ENCODE assay signal across 15 cellular contexts in genomic region chr1:53376742-53377437, GRCh38. TPM values are rescaled to one million over a fixed set of nuclear protein-coding genes. Genes with fewer than 3 reads are reported as not detected.
DNase-seq lines count a peak whose midpoint lies in the region; FAIRE-seq and TF ChIP-seq lines count a peak whose summit lies in the region.
"Had no signal": no experiment of that assay in that cellular context is flagged by ENCODE, and none has a peak within 500 bp of the region (broad histone marks: within the 10 kb centered on the region; RNA-seq: fewer than 3 reads in every experiment).

No MANE protein-coding gene starts in this region.

- no peak overlapping the region for H2AFZ ChIP-seq in H1 (ENCODE audit: low read length)

- WGBS in H1 (ENCODE audit: extremely low coverage in 1 of 2, insufficient coverage in 1 of 2, insufficient read length in 1 of 2, insufficient replicate concordance in 2 of 2, low coverage in 1 of 2, low lambda C conversion rate in 2 of 2, missing lambda C conversion rate in 1 of 2), 2 experiments = 68% methylated on average over 14 of the region's 14 CpGs; no CpG with 5 or more reads in 1 of the 2 experiments

- POLR2A ChIA-PET in H1 (lab: Charles Lee; ENCODE audit: partially characterized antibody) = interaction anchor here (1.1 kb wide), 1 partner anchor 71 kb away, joined by 3 read pairs; no protein-coding TSS in a partner anchor

- H3K9me3 ChIP-seq in H1 (ENCODE audit: insufficient read depth in 2 of 2, low read depth in 1 of 2, low read length in 1 of 2) = no peaks in the 10 kb centered on the region
- H3K9me3 ChIP-seq in tibial artery = no peaks in the 10 kb centered on the region
- no peaks in the 10 kb centered on the region for H3K9me3 ChIP-seq in MG63

- H3K23ac ChIP-seq in H1 (ENCODE audit: insufficient read length) = no peak overlapping the region

- no peak for TF ChIP-seq POLR2A in H1 (IDR thresholded peaks at IDR 0.05; ENCODE audit: control extremely low read depth in 1 of 2, low read depth in 2 of 2, low read length in 2 of 2)

- TF ChIP-seq RAD21 in H1 (IDR thresholded peaks at IDR 0.05 in 1 of 2, conservative IDR thresholded peaks at IDR 0.05 in 1 of 2; ENCODE audit: low read depth in 2 of 2, low read length in 2 of 2) = no peak

- in situ Hi-C loops in GM13977 (cut with MboI; ENCODE audit: low pct_unique_long_range_greater_than_20kb, low sequenced_read_pairs, unreplicated experiment) = no loop called here

- H3K27ac ChIP-seq in H1 (ENCODE audit: low read depth, low read length) (no peak overlapping the region), tibial artery (no peak overlapping the region)
- H3K27ac ChIP-seq: dorsolateral prefrontal cortex had no signal

- H3K79me1 ChIP-seq in H1 (ENCODE audit: low read depth, low read length) = no peaks in the 10 kb centered on the region

- no peak overlapping the region for H3K56ac ChIP-seq in H1 (replicated peaks; ENCODE audit: insufficient read length, low read depth, low read length)

- no peaks in the 10 kb centered on the region for H3K79me2 ChIP-seq in H1 (ENCODE audit: control insufficient read depth in 1 of 2, insufficient read depth in 2 of 2, low read length in 2 of 2)

- no peak overlapping the region for H3K4me3 ChIP-seq in H1 (ENCODE audit: extremely low read depth in 1 of 4, insufficient read depth in 2 of 4, low read depth in 3 of 4, low read length in 4 of 4)
- no peak overlapping the region for H3K4me3 ChIP-seq in tibial artery
- H3K4me3 ChIP-seq in MG63 = no peak overlapping the region
- H3K4me3 ChIP-seq: dorsolateral prefrontal cortex had no signal

- peak overlapping the region; percentile 13; the same call in 1 of the 2 replicates for H2BK15ac ChIP-seq in H1 (ENCODE audit: low read length)

- no peaks in the 10 kb centered on the region for H4K20me1 ChIP-seq in H1 (replicated peaks in 1 of 2; ENCODE audit: control insufficient read depth in 1 of 2, insufficient read depth in 2 of 2, low read length in 2 of 2)

- peaks cover 0 to 6% (median 3%) of the 10 kb centered on the region in 4 experiments; a peak in 3 of 7 replicates for H3K4me1 ChIP-seq in H1 (replicated peaks in 1 of 4; ENCODE audit: control insufficient read depth in 3 of 4, insufficient read depth in 4 of 4, low read length in 3 of 4)
- peaks cover 0 to 6% (median 0%) of the 10 kb centered on the region in 4 donors for H3K4me1 ChIP-seq in tibial artery

- H3K18ac ChIP-seq in H1 (ENCODE audit: extremely low read depth, low read length) = no peak overlapping the region

- no peak for FAIRE-seq in H1 (lab: Jason Lieb, UNC)
- FAIRE-seq: astrocyte had no signal

- no peak for TF ChIP-seq CTCF in H1 (IDR thresholded peaks at IDR 0.05; ENCODE audit: control extremely low read depth in 1 of 3, insufficient read depth in 1 of 3, low read depth in 1 of 3, low read length in 3 of 3)
- no peak for TF ChIP-seq CTCF in tibial artery (IDR thresholded peaks at IDR 0.05)
- TF ChIP-seq CTCF in GM13977 (IDR thresholded peaks at IDR 0.05; ENCODE audit: extremely low read depth, insufficient read depth, missing control alignments) = no peak

- H3K9ac ChIP-seq in H1 (replicated peaks in 1 of 4; ENCODE audit: extremely low read depth in 1 of 4, low read depth in 3 of 4, low read length in 3 of 4) = no peak overlapping the region

- no peak overlapping the region for H3K14ac ChIP-seq in H1 (ENCODE audit: insufficient read length)

- H4K8ac ChIP-seq in H1 (ENCODE audit: extremely low read depth, insufficient read depth, low read length) = no peak overlapping the region

- CTCF ChIA-PET in H1 (lab: Charles Lee; ENCODE audit: partially characterized antibody) = interaction anchor here (0.5 to 2.2 kb wide), 6 partner anchors 15 to 348 kb away, joined by 3 to 8 read pairs (median 4); no protein-coding TSS in a partner anchor

- peak; percentile 33 for DNase-seq in activated effector memory CD4-positive, alpha-beta T cell treated with anti-CD3 and anti-CD28 coated beads, Interleukin-2, amount 50 U/mL, for 16 hours
- DNase-seq in activated effector memory CD4-positive, alpha-beta T cell treated with Interleukin-2 at 50 U/mL for 16 hours = no peak
- DNase-seq in NCI-H345 (lab: John Stamatoyannopoulos, UW) = peak; percentile 55
- peak in 1 of 2 experiments; percentile 53 for DNase-seq in H1 (ENCODE audit: low read depth in 1 of 2, low spot score in 2 of 2)
- peak; percentile 8 to 35 for DNase-seq in tibial artery
- DNase-seq in GM13977 (ENCODE audit: low spot score) = no peak
- DNase-seq in SK-N-DZ (ENCODE audit: low spot score) = no peak
- DNase-seq in MG63 = no peak
- DNase-seq: DMS53; HFFc6; hippocampal formation; Karpas-422; naive thymus-derived CD8-positive, alpha-beta T cell had no signal

- H3K4ac ChIP-seq in H1 (replicated peaks; ENCODE audit: insufficient read length, low read depth, low read length) = no peak overlapping the region

- peaks cover 0 to 3% (median 0%) of the 10 kb centered on the region in 4 experiments; a peak in 2 of 7 replicates for H3K27me3 ChIP-seq in H1 (replicated peaks in 1 of 4; ENCODE audit: control insufficient read depth in 3 of 4, extremely low read depth in 1 of 4, insufficient read depth in 3 of 4, low read length in 3 of 4)
- peaks cover 0 to 19% of the 10 kb centered on the region in 2 donors for H3K27me3 ChIP-seq in tibial artery
- H3K27me3 ChIP-seq in MG63 = no peaks in the 10 kb centered on the region

- no peak overlapping the region for H2BK120ac ChIP-seq in H1 (replicated peaks; ENCODE audit: low read depth, low read length)

- H2BK20ac ChIP-seq in H1 (ENCODE audit: low read length) = peak overlapping the region; percentile 87; the same call in 1 of the 2 replicates

- no peak overlapping the region for H4K91ac ChIP-seq in H1 (replicated peaks; ENCODE audit: insufficient read length, low read length)

- no peak overlapping the region for H3K4me2 ChIP-seq in H1 (ENCODE audit: insufficient read depth in 1 of 2, low read depth in 2 of 2, low read length in 2 of 2)

- no peak overlapping the region for H4K5ac ChIP-seq in H1 (ENCODE audit: insufficient read length, low read depth, low read length)

- intact Hi-C loops in tibial artery (cut with DNase I; ENCODE audit: low total_unique reads) = no loop called here

- H2BK5ac ChIP-seq in H1 (ENCODE audit: low read depth, low read length) = no peak overlapping the region

- no peak overlapping the region for H2AK5ac ChIP-seq in H1 (ENCODE audit: low read depth, low read length)

- no peak for TF ChIP-seq EP300 in H1 (IDR thresholded peaks at IDR 0.05; ENCODE audit: borderline replicate concordance in 1 of 2, low read depth in 2 of 2, low read length in 2 of 2)

- peak overlapping the region; percentile 88; the same call in 1 of the 2 replicates for H2BK12ac ChIP-seq in H1 (ENCODE audit: low read depth, low read length)

- no peaks in the 10 kb centered on the region; the same call in 1 of the 2 replicates for H3K23me2 ChIP-seq in H1 (ENCODE audit: low read depth, low read length)

- H3K36me3 ChIP-seq in H1 (ENCODE audit: control insufficient read depth in 2 of 4, insufficient read depth in 4 of 4, low read length in 3 of 4) = no peaks in the 10 kb centered on the region
- no peaks in the 10 kb centered on the region for H3K36me3 ChIP-seq in tibial artery
- no peaks in the 10 kb centered on the region for H3K36me3 ChIP-seq in MG63

TF ChIP-seq in H1, 55 proteins besides CTCF, POLR2A, EP300 and RAD21:
- TF ChIP-seq RNF2 (IDR thresholded peaks at IDR 0.05; ENCODE audit: borderline replicate concordance, low read depth, low read length, missing control alignments, poor library complexity, severe bottlenecking) (no peak), NANOG (IDR thresholded peaks at IDR 0.05; ENCODE audit: insufficient read depth, low read depth, low read length, poor library complexity, severe bottlenecking) (no peak), CBX5 (IDR thresholded peaks at IDR 0.05; ENCODE audit: low read depth, low read length) (no peak), JUND (IDR thresholded peaks at IDR 0.05; ENCODE audit: low read length) (no peak), RXRA (IDR thresholded peaks at IDR 0.05; ENCODE audit: insufficient read depth, low read depth, low read length) (no peak), TBP (IDR thresholded peaks at IDR 0.05; ENCODE audit: low read depth, low read length) (peak; percentile 21; the same call in 1 of the 2 replicates)

RNA-seq across cellular contexts. Expression of gene LRP8, which starts 49.0 kb away (rescaled TPM):
- 66.4 and 68.1 TPM in 2 replicates for total RNA-seq in H1 (2021; fragmentation: NEBNext Ultra II Directional; extraction: Animal tissue kit (Norgen Biotek cat#: 25700))
- 63.2 and 74.6 TPM in 2 replicates for polyA plus RNA-seq in H1 (2011; rRNA removed)
- polyA plus RNA-seq in H1 (2011; cell fraction: cytosol; rRNA removed) = 70.8 TPM
- polyA plus RNA-seq in H1 (2011; cell fraction: nucleus; rRNA removed) = 254 TPM
- 37.5 to 52.4 TPM (median 44.7 TPM) in 4 replicates for polyA plus RNA-seq in H1 (2012, experiment 1 of 2)
- 7.8 TPM for polyA plus RNA-seq in H1 (2012, experiment 2 of 2)
- polyA plus RNA-seq in H1 (2013, experiment 1 of 2) = 62.6 TPM
- polyA plus RNA-seq in H1 (2013, experiment 2 of 2) = 67.6 TPM
- 214 and 223 TPM in 2 replicates for polyA minus RNA-seq in H1 (2011; rRNA and poly(A)+ RNA removed)
- polyA minus RNA-seq in H1 (2011; cell fraction: cytosol; rRNA and poly(A)+ RNA removed) = 69.7 TPM
- polyA minus RNA-seq in H1 (2011; cell fraction: nucleus; rRNA and poly(A)+ RNA removed) = 139 TPM
- polyA plus RNA-seq in SK-N-DZ (2014; cell fraction: cytosol; rRNA removed) = 12.7 and 13.1 TPM in 2 replicates
- polyA plus RNA-seq in SK-N-DZ (2014; cell fraction: nucleus; rRNA removed) = 25.9 and 38.3 TPM in 2 replicates
- total RNA-seq in MG63 (2014; rRNA removed; shearing (Covaris generic); ENCODE audit: low replicate concordance) = 12.4 and 16.1 TPM in 2 replicates

Comparison
In these comparisons a context has a peak if more than half of its experiments do, and no peak if none do; other contexts are left out.
1. DNase-seq: peak in activated effector memory CD4-positive, alpha-beta T cell treated with anti-CD3 and anti-CD28 coated beads, Interleukin-2, amount 50 U/mL, for 16 hours (single experiment), NCI-H345 (single experiment) and tibial artery (2 of 2); none in activated effector memory CD4-positive, alpha-beta T cell treated with Interleukin-2 at 50 U/mL for 16 hours (single experiment), GM13977 (single experiment), SK-N-DZ (single experiment) and MG63 (single experiment).